In the genomic region with DNA sequence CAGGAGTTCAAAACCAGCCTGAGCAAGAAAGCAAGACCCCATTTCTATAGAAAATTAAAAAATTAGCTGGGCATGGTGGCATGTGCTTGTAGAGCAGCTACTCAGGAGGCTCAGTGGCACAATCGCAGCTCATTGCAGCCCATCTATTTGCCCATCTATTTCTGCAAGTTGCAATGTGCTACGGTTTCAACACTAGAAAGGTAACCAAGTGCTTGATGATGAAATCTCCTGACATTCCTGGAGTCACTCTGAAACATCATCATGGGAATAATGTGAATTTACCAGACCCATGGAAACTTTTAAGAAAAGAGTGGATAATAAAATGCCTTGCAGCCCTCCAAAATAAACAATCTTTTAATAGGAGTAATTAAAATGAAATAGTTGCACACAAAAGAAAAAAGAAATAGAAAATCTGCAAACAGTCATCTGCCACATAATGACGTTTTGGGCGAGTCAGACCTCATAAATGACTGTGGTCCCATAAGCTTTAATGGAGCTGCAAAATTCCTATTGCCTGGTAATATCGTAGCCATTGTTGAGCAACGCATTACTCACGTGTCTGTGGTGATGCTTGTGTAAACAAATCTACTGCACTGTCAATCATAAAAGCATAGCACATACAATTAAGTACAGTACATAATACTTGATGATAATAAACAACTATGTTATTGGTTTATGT, we compare ENCODE assay signal across 14 cellular contexts.
DNase-seq lines count a peak whose midpoint lies in the region; ATAC-seq, FAIRE-seq and TF ChIP-seq lines count a peak whose summit lies in the region.
"Had no signal": no experiment of that assay in that cellular context is flagged by ENCODE, and none has a peak within 500 bp of the region (broad histone marks: within the 10 kb centered on the region; RNA-seq: fewer than 3 reads in every experiment).

No MANE protein-coding gene starts in this region.

- no peaks in the 10 kb centered on the region for H3K27me3 Mint-ChIP-seq in effector memory CD8-positive, alpha-beta T cell

- no peak overlapping the region for H3K27ac Mint-ChIP-seq in effector memory CD8-positive, alpha-beta T cell
- H3K27ac Mint-ChIP-seq: activated T-helper 2 cell treated with anti-CD3 and anti-CD28 coated beads, Interferon-gamma antibody, Interleukin-2, Interleukin-4, amounts not matched to agents 10 μg/mL and 5 μg/mL and 100 μg/mL, durations not matched to agents 14 hours and 24 hours and 36 hours; naive thymus-derived CD4-positive, alpha-beta T cell had no signal

- no peak overlapping the region for H3K4me3 ChIP-seq in skeletal muscle cell (ENCODE audit: low read depth, low read length)

- H3K4me3 Mint-ChIP-seq in effector memory CD8-positive, alpha-beta T cell, result no peak overlapping the region
- H3K4me3 Mint-ChIP-seq: naive thymus-derived CD4-positive, alpha-beta T cell had no signal

- FAIRE-seq in H54 (lab: Jason Lieb, UNC), result peak; percentile 91

- peak; percentile 21 for DNase-seq in H54 (ENCODE audit: insufficient read length, low spot score)
- peak; percentile 7 for DNase-seq in NCI-H69 (lab: John Stamatoyannopoulos, UW)
- peak; percentile 77 for DNase-seq in epithelial cell of prostate (ENCODE audit: low read depth, low spot score)
- DNase-seq in skeletal muscle cell (ENCODE audit: low read depth), result peak; percentile 53
- DNase-seq in effector memory CD8-positive, alpha-beta T cell, result no peak
- no peak for DNase-seq in NCI-H510A (lab: John Stamatoyannopoulos, UW)
- DNase-seq: cerebellar nuclear complex; hypothalamus; naive thymus-derived CD4-positive, alpha-beta T cell; NCI-H2107; SHP77; stimulated activated CD4-positive, alpha-beta T cell treated with anti-CD3 and anti-CD28 coated beads, Interleukin-12 subunit alpha, Interleukin-12 subunit beta, amount 100 ng/mL, for 4 hours had no signal

- ATAC-seq in effector memory CD8-positive, alpha-beta T cell (replicated peaks), result no peak
- no peak for ATAC-seq in HG02759 (IDR thresholded peaks at IDR 0.05; ENCODE audit: unreplicated experiment)
- ATAC-seq: naive thymus-derived CD4-positive, alpha-beta T cell had no signal

- H3K36me3 Mint-ChIP-seq in effector memory CD8-positive, alpha-beta T cell (ENCODE audit: insufficient read depth), result no peaks in the 10 kb centered on the region
- H3K36me3 Mint-ChIP-seq: naive thymus-derived CD4-positive, alpha-beta T cell had no signal

- TF ChIP-seq POLR2A in H54 (IDR thresholded peaks at IDR 0.05; ENCODE audit: low read depth, low read length), result no peak

- no peaks in the 10 kb centered on the region for H3K9me3 Mint-ChIP-seq in effector memory CD8-positive, alpha-beta T cell
- H3K9me3 Mint-ChIP-seq: activated T-helper 2 cell treated with anti-CD3 and anti-CD28 coated beads, Interferon-gamma antibody, Interleukin-2, Interleukin-4, amounts not matched to agents 10 μg/mL and 5 μg/mL and 100 μg/mL, durations not matched to agents 14 hours and 24 hours and 36 hours; naive thymus-derived CD4-positive, alpha-beta T cell had no signal

- peak overlapping the region; percentile 72 for H3K27ac ChIP-seq in epithelial cell of prostate

- H3K4me1 Mint-ChIP-seq in effector memory CD8-positive, alpha-beta T cell (ENCODE audit: low read depth in 2 of 2), result no peaks in the 10 kb centered on the region
- H3K4me1 Mint-ChIP-seq: naive thymus-derived CD4-positive, alpha-beta T cell had no signal

Comparison
In these comparisons a context has a peak if more than half of its experiments do, and no peak if none do; other contexts are left out.
1. DNase-seq: peak in H54 (single experiment), NCI-H69 (single experiment), epithelial cell of prostate (single experiment) and skeletal muscle cell (single experiment); none in effector memory CD8-positive, alpha-beta T cell (0 of 3) and NCI-H510A (single experiment).